8 cellular contexts compared by ENCODE assay signal in genomic region chr14:45253070-45253753, GRCh38. TPM values are rescaled to one million over a fixed set of nuclear protein-coding genes. Genes with fewer than 3 reads are reported as not detected.
DNase-seq lines count a peak whose midpoint lies in the region; ATAC-seq and TF ChIP-seq lines count a peak whose summit lies in the region.

MIS18BP1 (minus strand) TSS chr14:45253202; CDS start chr14:45247286, 5,916 bp downstream.

- no peaks in the 10 kb centered on the region for H3K27me3 ChIP-seq in DND-41 (ENCODE audit: insufficient read depth, low read length, poor library complexity)
- no peaks in the 10 kb centered on the region for H3K27me3 ChIP-seq in KMS-11 (ENCODE audit: insufficient read depth, low read depth)
- H3K27me3 ChIP-seq in Panc1 (ENCODE audit: control insufficient read depth, insufficient read depth, low read length), result no peaks in the 10 kb centered on the region
- H3K27me3 ChIP-seq in muscle layer of colon (ENCODE audit: control insufficient read depth in 1 of 2, insufficient read depth in 2 of 2, low read length in 2 of 2), result no peaks in the 10 kb centered on the region

- ATAC-seq in DND-41 (ENCODE audit: insufficient read depth, low read depth) (peak; percentile 86), GM21737 (IDR thresholded peaks at IDR 0.05; ENCODE audit: unreplicated experiment) (peak; percentile 81), Panc1 (peak; percentile 94), esophagus mucosa (peak; percentile 94)
- peak; percentile 95 for ATAC-seq in activated T-cell treated with anti-CD3 and anti-CD28 coated beads, Interleukin-2, amount 50 U/mL, for 4 hours

- peaks cover 15% of the 10 kb centered on the region for H3K9me3 Mint-ChIP-seq in activated T-cell treated with anti-CD3 and anti-CD28 coated beads, Interleukin-2, amount 50 U/mL, for 4 hours

- peaks cover 46% of the 10 kb centered on the region for H3K79me2 ChIP-seq in DND-41 (ENCODE audit: insufficient read depth, low read length)
- H3K79me2 ChIP-seq in KMS-11 (ENCODE audit: insufficient read depth, low read depth), result peaks cover 41% of the 10 kb centered on the region

- POLR2A ChIA-PET in Panc1 (lab: Charles Lee), result no interaction called here

- in situ Hi-C loops in Panc1 (cut with HindIII; ENCODE audit: low pct_unique_long_range_greater_than_20kb, low sequenced_read_pairs), result no loop called here

- H3K27ac ChIP-seq in DND-41 (ENCODE audit: low read length) (peak within 1 kb of the TSS; percentile 77), KMS-11 (peak within 1 kb of the TSS; percentile 77), Panc1 (ENCODE audit: low read length) (peak within 1 kb of the TSS; percentile 98), muscle layer of colon (ENCODE audit: low read depth, low read length) (peak within 1 kb of the TSS; percentile 39)

- BruUV-seq in Panc1 (replicated peaks; lab: Mats Ljungman, UMichigan), result no TSS peak

- H3K4me1 Mint-ChIP-seq in activated T-cell treated with anti-CD3 and anti-CD28 coated beads, Interleukin-2, amount 50 U/mL, for 4 hours (ENCODE audit: low read depth), result peaks cover 23% of the 10 kb centered on the region

- H3K4me2 ChIP-seq in DND-41 (ENCODE audit: insufficient read depth, low read length), result peak within 1 kb of the TSS; percentile 80
- peak within 1 kb of the TSS; percentile 83 for H3K4me2 ChIP-seq in KMS-11

- H3K4me1 ChIP-seq in DND-41 (ENCODE audit: insufficient read depth, low read length) (peaks cover 37% of the 10 kb centered on the region), KMS-11 (ENCODE audit: low read depth, poor library complexity, severe bottlenecking) (peaks cover 20% of the 10 kb centered on the region), Panc1 (ENCODE audit: control insufficient read depth, insufficient read depth, low read length) (peaks cover 7% of the 10 kb centered on the region), muscle layer of colon (ENCODE audit: insufficient read depth, low read length) (peaks cover 4% of the 10 kb centered on the region)

- peak; percentile 93 for DNase-seq in DND-41
- DNase-seq in Panc1 (ENCODE audit: low read depth, low spot score), result peak; percentile 69
- DNase-seq in activated T-cell treated with anti-CD3 and anti-CD28 coated beads, Interleukin-2, amount 50 U/mL, for 4 hours, result peak; percentile 88
- peak; percentile 82 for DNase-seq in stimulated activated CD8-positive, alpha-beta memory T cell treated with anti-CD3 and anti-CD28 coated beads, Interleukin-7, amount 100 ng/mL, for 24 hours (ENCODE audit: low read depth)

- peaks cover 13% of the 10 kb centered on the region for H3K9me3 ChIP-seq in DND-41 (ENCODE audit: insufficient read depth, low read length, severe bottlenecking)
- H3K9me3 ChIP-seq in Panc1 (ENCODE audit: control insufficient read depth, insufficient read depth, low read depth, low read length), result no peaks in the 10 kb centered on the region
- H3K9me3 ChIP-seq in muscle layer of colon (ENCODE audit: low read length), result peaks cover 2% of the 10 kb centered on the region

- intact Hi-C loops in Panc1 (cut with micrococcal nuclease; ENCODE audit: unreplicated experiment), result loop anchor here (5.0 kb wide), 1 partner anchor 121 kb away; the partner anchor contains the start of gene FKBP3

- H3K4me3 ChIP-seq in DND-41 (ENCODE audit: low read depth in 1 of 2, low read length in 2 of 2) (peak within 1 kb of the TSS; percentile 72 to 96), KMS-11 (IDR thresholded peaks at IDR 0.05; ENCODE audit: insufficient read depth, low read depth, low read length) (no peak within 1 kb of the TSS), Panc1 (ENCODE audit: low read depth in 2 of 2, low read length in 2 of 2) (peak within 1 kb of the TSS; percentile 77 to 83), muscle layer of colon (ENCODE audit: low read depth in 1 of 2, low read length in 2 of 2) (peak within 1 kb of the TSS; percentile 53 to 74)

- no peaks in the 10 kb centered on the region; the same call in 1 of the 2 replicates for H3K36me3 ChIP-seq in DND-41 (ENCODE audit: insufficient read depth, low read length)
- H3K36me3 ChIP-seq in KMS-11 (ENCODE audit: insufficient read depth), result no peaks in the 10 kb centered on the region
- H3K36me3 ChIP-seq in Panc1 (ENCODE audit: control insufficient read depth, insufficient read depth, low read length), result peaks cover 6% of the 10 kb centered on the region; the same call in 1 of the 2 replicates
- H3K36me3 ChIP-seq in muscle layer of colon (ENCODE audit: insufficient read depth, low read length), result no peaks in the 10 kb centered on the region

- H3K9ac ChIP-seq in DND-41 (ENCODE audit: low read depth, low read length) (peak within 1 kb of the TSS; percentile 85), KMS-11 (peak within 1 kb of the TSS; percentile 79), muscle layer of colon (ENCODE audit: low read length) (peak within 1 kb of the TSS; percentile 35)

- TF ChIP-seq CTCF in DND-41 (IDR thresholded peaks at IDR 0.05; ENCODE audit: borderline replicate concordance, extremely low read depth, low read length, poor library complexity, severe bottlenecking) (peak; percentile 82), KMS-11 (conservative IDR thresholded peaks at IDR 0.05; ENCODE audit: low read depth, low read length) (peak; percentile 34), Panc1 (IDR thresholded peaks at IDR 0.05) (peak; percentile 85)

- H3K36me3 Mint-ChIP-seq in activated T-cell treated with anti-CD3 and anti-CD28 coated beads, Interleukin-2, amount 50 U/mL, for 4 hours (ENCODE audit: insufficient read depth), result peaks cover under 1% of the 10 kb centered on the region

- CTCF ChIA-PET in Panc1 (lab: Charles Lee), result interaction anchor here (0.8 kb wide), 1 partner anchor 15 kb away, joined by 3 read pairs; no protein-coding TSS in a partner anchor

- peak within 1 kb of the TSS; percentile 92 for H3K4me3 Mint-ChIP-seq in activated T-cell treated with anti-CD3 and anti-CD28 coated beads, Interleukin-2, amount 50 U/mL, for 4 hours

- H4K20me1 ChIP-seq in DND-41 (ENCODE audit: insufficient read depth, low read length) (peaks cover 9% of the 10 kb centered on the region; the same call in 1 of the 2 replicates), KMS-11 (ENCODE audit: insufficient read depth) (no peaks in the 10 kb centered on the region)

- H2AFZ ChIP-seq in DND-41 (ENCODE audit: low read depth, low read length) (peak within 1 kb of the TSS; percentile 89), KMS-11 (ENCODE audit: low read depth) (peak within 1 kb of the TSS; percentile 76)

- H3K27me3 Mint-ChIP-seq in activated T-cell treated with anti-CD3 and anti-CD28 coated beads, Interleukin-2, amount 50 U/mL, for 4 hours (ENCODE audit: low read depth), result no peaks in the 10 kb centered on the region

RNA-seq across cellular contexts. Expression of gene MIS18BP1, which starts in this region (rescaled TPM):
- total RNA-seq in Panc1 (2021; ENCODE audit: unreplicated experiment), result 21.1 TPM
- 10.6 TPM for polyA plus RNA-seq in Panc1 (2012; ENCODE audit: insufficient read length)
- total RNA-seq in activated T-cell treated with anti-CD3 and anti-CD28 coated beads, Interleukin-2, amount 50 U/mL, for 4 hours, result 10 to 100 TPM; 17.3 to 22.2 (median 18.8) TPM
- 18.6 TPM for total RNA-seq in esophagus mucosa

Comparison
In these comparisons a context has a peak if more than half of its experiments do, and no peak if none do; other contexts are left out.
1. H3K27ac ChIP-seq: peak in every context shown above with its lines; median percentile 98 in Panc1; 77 in DND-41; 77 in KMS-11; 39 in muscle layer of colon.
2. H3K9ac ChIP-seq: peak in every context shown above with its lines; median percentile 85 in DND-41; 79 in KMS-11; 35 in muscle layer of colon.
3. CTCF ChIP-seq: peak in every context shown above with its lines; median percentile 85 in Panc1; 82 in DND-41; 34 in KMS-11.